In the genomic region with DNA sequence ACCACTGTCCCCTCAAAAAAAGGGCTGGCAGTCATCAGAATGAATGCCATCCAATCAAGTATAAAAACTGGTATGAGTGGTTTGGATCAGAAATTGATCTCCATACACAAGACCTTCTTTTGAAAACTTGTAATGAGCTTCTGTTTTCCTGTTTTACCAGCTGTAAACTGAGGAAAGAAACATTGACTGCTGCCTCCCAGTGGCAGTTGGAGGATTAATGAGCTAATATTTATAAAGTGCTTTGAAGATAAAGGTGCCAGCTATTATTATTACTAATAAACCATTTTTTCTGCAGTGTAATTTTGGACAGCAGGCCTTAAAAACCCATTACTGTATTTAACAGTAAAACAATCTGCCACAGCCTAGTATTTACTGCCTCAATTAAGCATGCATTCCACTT, we compare ENCODE assay signal across 19 cellular contexts. TPM values are rescaled to one million over a fixed set of nuclear protein-coding genes. Genes with fewer than 3 reads are reported as not detected.
DNase-seq lines count a peak whose midpoint lies in the region; ATAC-seq and TF ChIP-seq lines count a peak whose summit lies in the region.
"Had no signal": no experiment of that assay in that cellular context is flagged by ENCODE, and none has a peak within 500 bp of the region (broad histone marks: within the 10 kb centered on the region; RNA-seq: fewer than 3 reads in every experiment).

No MANE protein-coding gene starts in this region.

- H3K4me3 Mint-ChIP-seq in activated CD8-positive, alpha-beta T cell treated with anti-CD3 and anti-CD28 coated beads, Interleukin-2, amount 10 ng/mL, durations not matched to agents 7 days and 5 days = no peak overlapping the region
- H3K4me3 Mint-ChIP-seq: CD4-positive, CD25-positive, alpha-beta regulatory T cell; T-cell had no signal

- no peaks in the 10 kb centered on the region for H3K27me3 ChIP-seq in A673 (replicated peaks; ENCODE audit: insufficient read depth, low read depth, low read length, poor library complexity)
- no peaks in the 10 kb centered on the region for H3K27me3 ChIP-seq in OCI-LY1 (ENCODE audit: insufficient read depth, low read length)

- H3K4me1 Mint-ChIP-seq in activated CD8-positive, alpha-beta T cell treated with anti-CD3 and anti-CD28 coated beads, Interleukin-2, amount 10 ng/mL, durations not matched to agents 7 days and 5 days (ENCODE audit: low read depth) = no peaks in the 10 kb centered on the region
- H3K4me1 Mint-ChIP-seq: CD4-positive, CD25-positive, alpha-beta regulatory T cell; T-cell had no signal

- no peaks in the 10 kb centered on the region for H3K9me2 ChIP-seq in OCI-LY1 (ENCODE audit: low read depth, low read length)

- ATAC-seq in GM18907 (IDR thresholded peaks at IDR 0.05; ENCODE audit: unreplicated experiment) = no peak
- ATAC-seq in activated CD8-positive, alpha-beta T cell treated with anti-CD3 and anti-CD28 coated beads, Interleukin-2, amount 10 ng/mL, durations not matched to agents 7 days and 5 days = no peak
- ATAC-seq: K562, T-cell had no signal

- H3K4me2 ChIP-seq in OCI-LY1 (ENCODE audit: low read length) = peak overlapping the region; percentile 5; the same call in 1 of the 2 replicates

- no peak overlapping the region for H3K4me3 ChIP-seq in A673 (ENCODE audit: low read depth, low read length, poor library complexity, severe bottlenecking)
- H3K4me3 ChIP-seq in OCI-LY1 (ENCODE audit: low read depth, low read length, poor library complexity, severe bottlenecking) = no peak overlapping the region
- H3K4me3 ChIP-seq in epithelial cell of esophagus (ENCODE audit: low read length) = no peak overlapping the region
- H3K4me3 ChIP-seq: GM23248, K562 had no signal

- BruUV-seq in A673 (replicated peaks; lab: Mats Ljungman, UMichigan) = no TSS peak

- H3K27ac ChIP-seq in A673 (ENCODE audit: low read depth, low read length, poor library complexity, severe bottlenecking) (no peak overlapping the region), OCI-LY1 (ENCODE audit: low read depth, low read length, poor library complexity, severe bottlenecking) (peak overlapping the region; percentile 33)
- H3K27ac ChIP-seq: GM23248, HL-60, RWPE1 had no signal

- H3K79me2 ChIP-seq in OCI-LY1 (ENCODE audit: insufficient read depth, low read length) = peaks cover 26% of the 10 kb centered on the region

- no peaks in the 10 kb centered on the region for H3F3A ChIP-seq in OCI-LY1 (ENCODE audit: insufficient read depth, low read length)

- no peaks in the 10 kb centered on the region for H3K36me3 ChIP-seq in A673 (ENCODE audit: insufficient read depth, low read length, poor library complexity, severe bottlenecking)
- no peaks in the 10 kb centered on the region for H3K36me3 ChIP-seq in OCI-LY1 (ENCODE audit: insufficient read depth, low read length)

- no peaks in the 10 kb centered on the region for H3K9me3 ChIP-seq in A673 (ENCODE audit: low read depth, low read length, poor library complexity, severe bottlenecking)
- no peaks in the 10 kb centered on the region for H3K9me3 ChIP-seq in OCI-LY1 (ENCODE audit: low read length)

- POLR2A ChIA-PET in A673 (lab: Charles Lee; ENCODE audit: low non-redundant PET) = no interaction called here
- POLR2A ChIA-PET in activated CD8-positive, alpha-beta T cell treated with anti-CD3 and anti-CD28 coated beads, Interleukin-2, amount 10 ng/mL, durations not matched to agents 7 days and 5 days (lab: Charles Lee) = no interaction called here

- DNase-seq in A673 (ENCODE audit: low spot score) (no peak), GM20000 (ENCODE audit: low spot score) (no peak), epithelial cell of esophagus (ENCODE audit: low read depth) (no peak), SKM-1 treated with dmso at 0.1 percent for 144 hours (lab: John Stamatoyannopoulos, UW; ENCODE audit: unreplicated experiment) (no peak), midbrain (lab: John Stamatoyannopoulos, UW) (no peak)
- DNase-seq in activated CD8-positive, alpha-beta T cell treated with anti-CD3 and anti-CD28 coated beads, Interleukin-2, amount 10 ng/mL, durations not matched to agents 7 days and 5 days = no peak
- DNase-seq: CD4-positive, CD25-positive, alpha-beta regulatory T cell; DMS79; GM23248; NCI-H1092 treated with DMSO at 0.1 percent for 48 hours; NCI-H1694; OCI-M1; T-cell had no signal

- CTCF ChIA-PET in A673 (lab: Charles Lee) = interaction anchor here (1.1 kb wide), 1 partner anchor 146 kb away, joined by 3 read pairs; no protein-coding TSS in a partner anchor
- CTCF ChIA-PET in activated CD8-positive, alpha-beta T cell treated with anti-CD3 and anti-CD28 coated beads, Interleukin-2, amount 10 ng/mL, durations not matched to agents 7 days and 5 days (lab: Charles Lee) = no interaction called here

- H3K4me1 ChIP-seq in A673 (ENCODE audit: insufficient read depth, low read length, poor library complexity, severe bottlenecking) (no peaks in the 10 kb centered on the region), OCI-LY1 (ENCODE audit: insufficient read depth, low read length, severe bottlenecking) (peaks cover 39% of the 10 kb centered on the region)

- TF ChIP-seq CTCF in A673 (conservative IDR thresholded peaks at IDR 0.05; ENCODE audit: low read depth, low read length) (0 out of 2 replicates have a peak, but pooled peaks have one; percentile 29), GM20000 (IDR thresholded peaks at IDR 0.05; ENCODE audit: extremely low read depth, missing control alignments) (peak; percentile 22), OCI-LY1 (IDR thresholded peaks at IDR 0.05; ENCODE audit: low read length) (peak; percentile 58), epithelial cell of esophagus (IDR thresholded peaks at IDR 0.05; ENCODE audit: insufficient read depth, low read depth, low read length, missing control alignments) (peak; percentile 31)

- no peak overlapping the region for H2AFZ ChIP-seq in OCI-LY1 (ENCODE audit: low read length)
- H2AFZ ChIP-seq: GM23248 had no signal

- no peaks in the 10 kb centered on the region for H3K9me3 Mint-ChIP-seq in activated CD8-positive, alpha-beta T cell treated with anti-CD3 and anti-CD28 coated beads, Interleukin-2, amount 10 ng/mL, durations not matched to agents 7 days and 5 days (ENCODE audit: insufficient read depth)

- intact Hi-C loops in A673 (cut with micrococcal nuclease; ENCODE audit: unreplicated experiment) = no loop called here

- no peak overlapping the region for H3K9ac ChIP-seq in OCI-LY1 (ENCODE audit: low read length)
- H3K9ac ChIP-seq: GM23248 had no signal

- no peaks in the 10 kb centered on the region for H3K27me3 Mint-ChIP-seq in activated CD8-positive, alpha-beta T cell treated with anti-CD3 and anti-CD28 coated beads, Interleukin-2, amount 10 ng/mL, durations not matched to agents 7 days and 5 days (ENCODE audit: low read depth)
- H3K27me3 Mint-ChIP-seq: CD4-positive, CD25-positive, alpha-beta regulatory T cell had no signal

- no peaks in the 10 kb centered on the region for H4K20me1 ChIP-seq in OCI-LY1 (ENCODE audit: insufficient read depth, low read length)

- H3K36me3 Mint-ChIP-seq in activated CD8-positive, alpha-beta T cell treated with anti-CD3 and anti-CD28 coated beads, Interleukin-2, amount 10 ng/mL, durations not matched to agents 7 days and 5 days (ENCODE audit: low read depth) = no peaks in the 10 kb centered on the region
- H3K36me3 Mint-ChIP-seq: CD4-positive, CD25-positive, alpha-beta regulatory T cell; T-cell had no signal

- H3K27ac Mint-ChIP-seq in activated CD8-positive, alpha-beta T cell treated with anti-CD3 and anti-CD28 coated beads, Interleukin-2, amount 10 ng/mL, durations not matched to agents 7 days and 5 days = no peak overlapping the region
- H3K27ac Mint-ChIP-seq: CD4-positive, CD25-positive, alpha-beta regulatory T cell; T-cell had no signal

RNA-seq across cellular contexts. Expression of gene CHL1, which starts 11.4 kb away (rescaled TPM):
- not detected in 2 replicates for total RNA-seq in A673 (2021)
- total RNA-seq in activated CD8-positive, alpha-beta T cell treated with anti-CD3 and anti-CD28 coated beads, Interleukin-2, amount 10 ng/mL, durations not matched to agents 7 days and 5 days = not detected
- total RNA-seq: CD4-positive, CD25-positive, alpha-beta regulatory T cell; GM23248; MCF 10A had no signal
